Comparison of ENCODE assay signal across 22 cellular contexts in the genomic region with DNA sequence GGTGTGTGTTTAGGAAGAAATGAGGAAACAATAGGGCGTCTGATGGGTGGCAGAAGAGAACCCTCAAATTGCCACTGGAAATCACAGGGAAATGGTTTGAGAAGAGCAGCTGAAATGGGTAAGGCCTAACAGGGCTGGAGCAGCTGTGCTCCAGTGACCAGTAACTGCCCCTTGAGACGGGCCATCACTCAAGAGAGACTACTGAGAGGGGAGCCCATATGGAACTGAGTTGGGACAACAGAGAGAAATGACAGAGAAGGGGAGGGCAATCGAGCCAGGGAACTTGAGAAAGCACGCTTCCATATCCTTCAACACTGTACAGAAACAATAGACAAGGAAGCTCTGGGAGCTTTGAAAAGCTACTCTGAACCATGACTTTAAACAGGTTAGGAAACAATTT.
"Had no signal": no experiment of that assay in that cellular context is flagged by ENCODE, and none has a peak within 500 bp of the region (broad histone marks: within the 10 kb centered on the region; RNA-seq: fewer than 3 reads in every experiment).

No MANE protein-coding gene starts in this region.

- ATAC-seq: esophagus mucosa; heart right ventricle; lower lobe of right lung; naive thymus-derived CD4-positive, alpha-beta T cell; pancreas; right cardiac atrium; stimulated activated naive CD8-positive, alpha-beta T cell treated with anti-CD3 and anti-CD28 coated beads, Interleukin-15, Interleukin-2, amounts not matched to agents 100 U/mL and 50 U/mL, for 24 hours; upper lobe of right lung had no signal

- H3K27ac Mint-ChIP-seq: memory B cell; naive thymus-derived CD4-positive, alpha-beta T cell; progenitor cell of endocrine pancreas had no signal

- H3K4me1 Mint-ChIP-seq: memory B cell had no signal

- H3K36me3 Mint-ChIP-seq: memory B cell; naive thymus-derived CD4-positive, alpha-beta T cell had no signal

- H3K27me3 Mint-ChIP-seq: memory B cell, progenitor cell of endocrine pancreas had no signal

- H3K27me3 ChIP-seq: dorsolateral prefrontal cortex, heart right ventricle, pancreas, suprapubic skin, tibial artery, upper lobe of right lung, vagina had no signal

- H3K27ac ChIP-seq: dorsolateral prefrontal cortex, heart right ventricle, left ventricle myocardium inferior, lower lobe of right lung, pancreas, suprapubic skin, tibial artery, upper lobe of right lung, vagina had no signal

- H3K9me3 ChIP-seq: pancreas, suprapubic skin, tibial artery, upper lobe of right lung, vagina had no signal

- H3K4me1 ChIP-seq: lower lobe of right lung, suprapubic skin, upper lobe of right lung had no signal

- H3K4me3 Mint-ChIP-seq: memory B cell; naive thymus-derived CD4-positive, alpha-beta T cell; neural crest cell had no signal

- DNase-seq: cortex of kidney; dorsolateral prefrontal cortex; effector CD8-positive, alpha-beta T cell; heart right ventricle; islet precursor cell; left ventricle myocardium inferior; lower lobe of right lung; naive thymus-derived CD4-positive, alpha-beta T cell; nucleus accumbens; pancreas; right cardiac atrium; small intestine; stimulated activated CD4-positive, alpha-beta T cell treated with anti-CD3 and anti-CD28 coated beads, Interleukin-12 subunit alpha, Interleukin-12 subunit beta, amount 100 ng/mL, for 4 hours; stimulated activated naive CD8-positive, alpha-beta T cell treated with anti-CD3 and anti-CD28 coated beads, Interleukin-15, Interleukin-2, amounts not matched to agents 100 U/mL and 50 U/mL, for 24 hours; tibial artery; upper lobe of right lung had no signal

- H3K36me3 ChIP-seq: heart right ventricle, left ventricle myocardium inferior, lower lobe of right lung, pancreas, suprapubic skin, tibial artery, upper lobe of right lung, vagina had no signal

- H3K4me3 ChIP-seq: dorsolateral prefrontal cortex, heart right ventricle, left ventricle myocardium inferior, lower lobe of right lung, pancreas, suprapubic skin, tibial artery, upper lobe of right lung, vagina had no signal
